8 cellular contexts compared by ENCODE assay signal in the genomic region with DNA sequence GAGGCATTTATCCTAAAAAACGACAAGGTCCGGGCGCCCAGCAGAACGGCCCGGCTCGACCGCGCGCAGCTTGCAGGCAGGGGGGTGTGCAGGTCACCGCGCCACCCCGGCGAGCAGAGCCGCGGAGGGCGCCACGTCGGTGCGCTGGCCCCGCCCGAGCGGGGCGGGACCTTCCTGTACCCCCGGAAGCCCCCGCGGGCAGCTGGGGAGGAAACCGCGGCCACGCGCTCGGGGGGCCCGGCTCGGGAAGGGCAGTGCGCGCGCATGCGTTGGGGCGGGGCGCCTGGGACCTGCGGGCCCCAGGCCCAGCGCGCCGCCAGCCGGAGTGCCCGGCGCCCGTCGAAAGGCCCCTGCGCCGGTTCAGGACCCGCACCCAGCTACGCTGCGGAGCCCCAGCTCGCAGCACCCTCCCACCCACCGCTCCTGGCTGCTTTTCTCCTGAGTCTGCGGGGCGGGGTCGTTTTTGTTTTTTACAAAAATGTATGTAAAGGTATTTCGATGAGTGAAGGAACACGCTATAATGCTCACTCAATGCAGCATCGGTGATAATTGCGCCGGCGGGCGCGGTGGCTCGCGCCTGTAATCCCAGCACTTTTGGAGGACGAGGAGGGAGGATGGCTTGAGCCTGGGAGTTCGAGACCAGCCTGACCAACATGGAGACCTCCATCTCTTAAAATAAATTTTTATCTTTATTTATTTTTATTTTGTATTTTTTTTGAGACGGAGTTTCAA. TPM values are rescaled to one million over a fixed set of nuclear protein-coding genes. Genes with fewer than 3 reads are reported as not detected.
DNase-seq lines count a peak whose midpoint lies in the region; ATAC-seq and TF ChIP-seq lines count a peak whose summit lies in the region.

No MANE protein-coding gene starts in this region.

- H3K27me3 Mint-ChIP-seq in MCF 10A (ENCODE audit: insufficient read depth, unreplicated experiment) = no peaks in the 10 kb centered on the region

- peak; percentile 58 for ATAC-seq in IMR-90 (ENCODE audit: low read depth)

- no peaks in the 10 kb centered on the region for H3K4me1 ChIP-seq in breast epithelium
- no peaks in the 10 kb centered on the region for H3K4me1 ChIP-seq in IMR-90 (ENCODE audit: control insufficient read depth, insufficient read depth, low read length)
- peaks cover 9 to 14% of the 10 kb centered on the region in 2 experiments for H3K4me1 ChIP-seq in neutrophil (ENCODE audit: control insufficient read depth in 1 of 2, insufficient read depth in 1 of 2, low read depth in 1 of 2, low read length in 1 of 2)
- peaks cover 0 to 10% (median 0%) of the 10 kb centered on the region in 5 donors for H3K4me1 ChIP-seq in subcutaneous abdominal adipose tissue (ENCODE audit: control insufficient read depth in 5 of 5, insufficient read depth in 5 of 5, low read length in 5 of 5)

- no peaks in the 10 kb centered on the region for H3K9me3 Mint-ChIP-seq in MCF 10A (ENCODE audit: unreplicated experiment)

- no peak overlapping the region for H3K18ac ChIP-seq in IMR-90 (ENCODE audit: low read depth, low read length)

- H3K9me3 ChIP-seq in breast epithelium (no peaks in the 10 kb centered on the region), IMR-90 (ENCODE audit: control insufficient read depth, insufficient read depth, low read length) (no peaks in the 10 kb centered on the region), neutrophil (no peaks in the 10 kb centered on the region), subcutaneous abdominal adipose tissue (ENCODE audit: control insufficient read depth in 5 of 5, low read length in 5 of 5) (no peaks in the 10 kb centered on the region)

- POLR2A ChIA-PET in MCF 10A (lab: Yijun Ruan, JAX) (no interaction called here), IMR-90 (lab: Charles Lee; ENCODE audit: unreplicated experiment) (no interaction called here)

- no peaks in the 10 kb centered on the region for H3K4me1 Mint-ChIP-seq in MCF 10A (ENCODE audit: insufficient read depth, unreplicated experiment)

- intact Hi-C loops in breast epithelium (cut with DNase I; ENCODE audit: low total_unique reads) = no loop called here
- intact Hi-C loops in MCF 10A (cut with micrococcal nuclease) = no loop called here
- intact Hi-C loops in IMR-90 (cut with micrococcal nuclease) = no loop called here

- H4K20me1 ChIP-seq in IMR-90 (ENCODE audit: insufficient read depth, low read length) = no peaks in the 10 kb centered on the region

- peak overlapping the region; percentile 17 to 74; a peak in 2 of 4 replicates for H4K8ac ChIP-seq in IMR-90 (ENCODE audit: low read depth in 2 of 2, low read length in 2 of 2)

- no peak overlapping the region for H2BK120ac ChIP-seq in IMR-90 (ENCODE audit: low read depth, low read length)

- CTCF ChIA-PET in MCF 10A (lab: Yijun Ruan, JAX) = no interaction called here
- CTCF ChIA-PET in IMR-90 (lab: Yijun Ruan, JAX) = interaction anchor here (0.7 kb wide), 1 partner anchor 13 kb away, joined by 3 read pairs; no protein-coding TSS in a partner anchor

- H2AK5ac ChIP-seq in IMR-90 (ENCODE audit: low read depth, low read length) = no peak overlapping the region

- H2AK9ac ChIP-seq in IMR-90 (replicated peaks; ENCODE audit: low read depth, low read length, poor library complexity) = no peak overlapping the region

- TF ChIP-seq CTCF in breast epithelium (IDR thresholded peaks at IDR 0.05) (no peak), MCF 10A (IDR thresholded peaks at IDR 0.05; ENCODE audit: unreplicated experiment) (no peak), IMR-90 (conservative IDR thresholded peaks at IDR 0.05; ENCODE audit: low read depth, low read length) (no peak), fibroblast of mammary gland (conservative IDR thresholded peaks at IDR 0.05; ENCODE audit: control insufficient read depth, insufficient read depth, low read depth, low read length) (no peak), neutrophil (IDR thresholded peaks at IDR 0.05) (no peak)

- in situ Hi-C loops in IMR-90 (cut with MboI; ENCODE audit: low sequenced_read_pairs) = no loop called here

- H3K56ac ChIP-seq in IMR-90 (ENCODE audit: extremely low read depth, insufficient read depth, low read length) = no peak overlapping the region

- peak overlapping the region; percentile 60 for H3K4me2 ChIP-seq in IMR-90 (ENCODE audit: low read depth, low read length)

- no peaks in the 10 kb centered on the region for H3K27me3 ChIP-seq in breast epithelium
- H3K27me3 ChIP-seq in IMR-90 (ENCODE audit: control insufficient read depth, insufficient read depth, low read length) = peaks cover 5% of the 10 kb centered on the region; the same call in 1 of the 2 replicates
- peaks cover 10% of the 10 kb centered on the region for H3K27me3 ChIP-seq in neutrophil
- H3K27me3 ChIP-seq in subcutaneous abdominal adipose tissue (ENCODE audit: control insufficient read depth in 5 of 5, insufficient read depth in 4 of 5, low read length in 5 of 5) = no peaks in the 10 kb centered on the region

- 40% methylated on average over 1 of the region's 71 CpGs; no CpG with 5 or more reads in 1 of the 2 experiments for WGBS in IMR-90 (ENCODE audit: extremely low coverage in 2 of 2, insufficient read length in 1 of 2), 2 experiments

- H3K4ac ChIP-seq in IMR-90 (ENCODE audit: low read depth, low read length) = no peak overlapping the region

- DNase-seq in breast epithelium (ENCODE audit: low spot score in 2 of 2) (peak in 1 of 2 donors; percentile 39), MCF 10A (ENCODE audit: unreplicated experiment) (no peak), IMR-90 (no peak), fibroblast of mammary gland (ENCODE audit: low read depth) (peak; percentile 66), HCEC 1CT (no peak)
- DNase-seq in activated T-cell treated with anti-CD3 and anti-CD28 coated beads, Interleukin-2, amount 50 U/mL, for 1 hour = peak; percentile 84

- no peak overlapping the region for H3K27ac Mint-ChIP-seq in MCF 10A (ENCODE audit: low read depth, unreplicated experiment)

- H3K36me3 Mint-ChIP-seq in MCF 10A (ENCODE audit: insufficient read depth, unreplicated experiment) = no peaks in the 10 kb centered on the region

- no peak for TF ChIP-seq POLR2A in breast epithelium (IDR thresholded peaks at IDR 0.05)
- TF ChIP-seq POLR2A in IMR-90 (IDR thresholded peaks at IDR 0.05; ENCODE audit: low read depth, low read length) = no peak

- no peak overlapping the region for H3K23ac ChIP-seq in IMR-90 (ENCODE audit: low read depth, low read length)

- H2BK5ac ChIP-seq in IMR-90 (ENCODE audit: low read depth, low read length, poor library complexity, severe bottlenecking) = no peak overlapping the region

- no peaks in the 10 kb centered on the region for H3K9me1 ChIP-seq in IMR-90 (ENCODE audit: insufficient read depth, low read length)

- H3K14ac ChIP-seq in IMR-90 (replicated peaks; ENCODE audit: low read depth, low read length) = no peak overlapping the region

- H3K9ac ChIP-seq in IMR-90 (ENCODE audit: low read depth, low read length) (no peak overlapping the region), subcutaneous abdominal adipose tissue (ENCODE audit: low read length in 5 of 5) (peak overlapping the region; percentile 28 to 80 (median 70))

- no peak overlapping the region for H4K91ac ChIP-seq in IMR-90 (ENCODE audit: insufficient read depth, low read depth, low read length)

- H3K27ac ChIP-seq in breast epithelium (peak overlapping the region; percentile 71 to 77), IMR-90 (ENCODE audit: insufficient read depth, low read length) (no peak overlapping the region), neutrophil (no peak overlapping the region), subcutaneous abdominal adipose tissue (ENCODE audit: low read depth, low read length) (peak overlapping the region; percentile 11)

- no peak overlapping the region; the same call in 1 of the 2 replicates for H4K5ac ChIP-seq in IMR-90 (ENCODE audit: low read depth, low read length)

- H3K36me3 ChIP-seq in breast epithelium (no peaks in the 10 kb centered on the region), IMR-90 (ENCODE audit: control insufficient read depth, insufficient read depth, low read length) (no peaks in the 10 kb centered on the region), neutrophil (no peaks in the 10 kb centered on the region), subcutaneous abdominal adipose tissue (ENCODE audit: control insufficient read depth in 5 of 5, insufficient read depth in 5 of 5, low read length in 5 of 5) (no peaks in the 10 kb centered on the region)

- H2BK15ac ChIP-seq in IMR-90 (ENCODE audit: low read depth, low read length) = no peak overlapping the region

- H2AFZ ChIP-seq in IMR-90 (replicated peaks; ENCODE audit: low read length, poor library complexity) = peak overlapping the region; percentile 89

- no peak overlapping the region for H3K4me3 Mint-ChIP-seq in MCF 10A (ENCODE audit: unreplicated experiment)

- dilution Hi-C loops in IMR-90 (cut with HindIII; ENCODE audit: low sequenced_read_pairs, unreplicated experiment) = no loop called here

- BruUV-seq in MCF 10A (replicated peaks; lab: Mats Ljungman, UMichigan) = no TSS peak
- BruUV-seq in IMR-90 (replicated peaks; lab: Mats Ljungman, UMichigan) = no TSS peak

- no peak for TF ChIP-seq RAD21 in IMR-90 (IDR thresholded peaks at IDR 0.05; ENCODE audit: low read length)

- no peak overlapping the region for H2BK20ac ChIP-seq in IMR-90 (ENCODE audit: low read depth, low read length)

- no peaks in the 10 kb centered on the region for H3K79me1 ChIP-seq in IMR-90 (ENCODE audit: low read depth in 1 of 2, low read length in 2 of 2)

- H3K4me3 ChIP-seq in breast epithelium (peak overlapping the region; percentile 52 to 73 (median 62)), IMR-90 (ENCODE audit: insufficient read depth, low read depth, low read length) (peak overlapping the region; percentile 27), fibroblast of mammary gland (ENCODE audit: control insufficient read depth, low read depth, low read length) (peak overlapping the region; percentile 60), neutrophil (ENCODE audit: low read depth in 1 of 2, low read length in 1 of 2) (peak overlapping the region; percentile 51 to 52), subcutaneous abdominal adipose tissue (ENCODE audit: low read depth in 1 of 5, low read length in 5 of 5) (peak overlapping the region in 4 of 5 donors; percentile 69 to 71 (median 70))

TF ChIP-seq in IMR-90, 13 proteins besides CTCF, POLR2A, EP300 and RAD21 (continues in another document):
- no peak for TF ChIP-seq MXI1 (IDR thresholded peaks at IDR 0.05; ENCODE audit: borderline replicate concordance, low read depth, low read length)
- TF ChIP-seq, protein P1, sequence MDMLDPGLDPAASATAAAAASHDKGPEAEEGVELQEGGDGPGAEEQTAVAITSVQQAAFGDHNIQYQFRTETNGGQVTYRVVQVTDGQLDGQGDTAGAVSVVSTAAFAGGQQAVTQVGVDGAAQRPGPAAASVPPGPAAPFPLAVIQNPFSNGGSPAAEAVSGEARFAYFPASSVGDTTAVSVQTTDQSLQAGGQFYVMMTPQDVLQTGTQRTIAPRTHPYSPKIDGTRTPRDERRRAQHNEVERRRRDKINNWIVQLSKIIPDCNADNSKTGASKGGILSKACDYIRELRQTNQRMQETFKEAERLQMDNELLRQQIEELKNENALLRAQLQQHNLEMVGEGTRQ (IDR thresholded peaks at IDR 0.05; ENCODE audit: low read depth, low read length) = no peak

RNA-seq across cellular contexts. Expression of a gene that starts 47.7 kb away (rescaled TPM):
- total RNA-seq in breast epithelium (10 to 100 TPM in 1 of 3 donors, 1 to 10 TPM in 2; 2.8 to 10.7 (median 2.9) TPM), MCF 10A (2022) (not detected in 2 replicates), IMR-90 (2012; rRNA removed) (not detected in 2 replicates)
- polyA plus RNA-seq in IMR-90 (2012; rRNA removed) = 0.17 and 0.47 TPM in 2 replicates
- polyA plus RNA-seq in IMR-90 (2012; cell fraction: cytosol; rRNA removed) = 0.32 and 0.80 TPM in 2 replicates
- 0.29 TPM in 2 replicates for polyA plus RNA-seq in IMR-90 (2012; cell fraction: nucleus; rRNA removed; ENCODE audit: low replicate concordance)

Comparison
In these comparisons a context has a peak if more than half of its experiments do, and no peak if none do; other contexts are left out.
1. DNase-seq: peak in activated T-cell treated with anti-CD3 and anti-CD28 coated beads, Interleukin-2, amount 50 U/mL, for 1 hour (single experiment) and fibroblast of mammary gland (single experiment); none in MCF 10A (single experiment), IMR-90 (single experiment) and HCEC 1CT (single experiment).
2. H3K27ac ChIP-seq: peak in breast epithelium (2 of 2) and subcutaneous abdominal adipose tissue (single experiment); none in IMR-90 (single experiment) and neutrophil (single experiment).
3. Peak in every context shown above with its lines, with median percentiles within 50 percentile points of each other: H3K4me3 ChIP-seq.